31 cellular contexts compared by ENCODE assay signal in the genomic region with DNA sequence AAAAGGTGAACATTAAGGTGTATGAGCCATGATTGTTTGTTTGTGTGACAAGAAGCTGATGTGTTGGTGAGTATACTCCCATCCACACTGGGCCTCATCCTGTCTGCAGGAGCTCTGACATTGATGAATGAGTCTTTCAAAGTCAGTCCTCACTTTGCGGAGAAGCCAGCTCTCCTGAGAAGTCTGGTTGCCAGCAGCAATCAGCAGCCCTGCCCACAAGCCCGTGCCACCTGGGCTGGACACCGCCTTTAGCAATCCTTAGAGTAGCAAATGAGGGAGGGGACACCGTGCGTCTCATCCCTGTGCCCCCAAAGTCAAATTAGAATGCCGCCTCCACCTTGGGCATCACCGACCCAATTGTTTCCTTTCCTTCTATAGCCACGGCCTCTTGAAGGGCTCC.
"Had no signal": no experiment of that assay in that cellular context is flagged by ENCODE, and none has a peak within 500 bp of the region (broad histone marks: within the 10 kb centered on the region; RNA-seq: fewer than 3 reads in every experiment).

No MANE protein-coding gene starts in this region.

- H3K27me3 ChIP-seq: cardiac muscle cell, colonic mucosa, heart right ventricle had no signal

- H3K27ac Mint-ChIP-seq: activated CD4-positive, alpha-beta memory T cell treated with anti-CD3 and anti-CD28 coated beads, Interleukin-2, amount 10 ng/mL, durations not matched to agents 7 days and 5 days; activated CD4-positive, alpha-beta T cell treated with anti-CD3 and anti-CD28 coated beads, Interleukin-2, amount 10 ng/mL, durations not matched to agents 7 days and 5 days; activated naive CD4-positive, alpha-beta T cell treated with anti-CD3 and anti-CD28 coated beads, Interleukin-2, amount 10 ng/mL, durations not matched to agents 7 days and 5 days; activated naive CD8-positive, alpha-beta T cell; activated T-cell treated with anti-CD3 and anti-CD28 coated beads, Interleukin-2, amount 50 U/mL, for 24 hours; activated T-cell treated with anti-CD3 and anti-CD28 coated beads, Interleukin-2, amount 50 U/mL, for 72 hours; T-helper 17 cell; T-helper 2 cell treated with Interferon-gamma antibody and Interleukin-4, amounts not matched to agents 5 μg/mL and 100 μg/mL, for 36 hours had no signal

- H3K4me3 ChIP-seq: breast epithelium, cardiac muscle cell, colonic mucosa, esophagus muscularis mucosa, gastroesophageal sphincter, heart right ventricle had no signal

- DNase-seq: activated CD4-positive, alpha-beta memory T cell treated with anti-CD3 and anti-CD28 coated beads, Interleukin-2, amount 10 ng/mL, durations not matched to agents 7 days and 5 days; activated CD4-positive, alpha-beta T cell treated with anti-CD3 and anti-CD28 coated beads for 4 hours; activated CD4-positive, alpha-beta T cell treated with anti-CD3 and anti-CD28 coated beads, Interleukin-2, amount 10 ng/mL, durations not matched to agents 7 days and 5 days; activated CD4-positive, alpha-beta T cell treated with anti-CD3 and anti-CD28 coated beads, Interleukin-2, amount 50 U/mL, for 4 hours; activated CD4-positive, CD25-positive, alpha-beta regulatory T cell; activated CD4-positive, CD25-positive, alpha-beta regulatory T cell treated with anti-CD3 and anti-CD28 coated beads, Interleukin-2, amount 50 U/mL, for 72 hours; activated CD8-positive, alpha-beta memory T cell treated with anti-CD3 and anti-CD28 coated beads, Interleukin-2, amount 50 U/mL, for 48 hours; activated gamma-delta T cell; activated naive CD4-positive, alpha-beta T cell; activated naive CD4-positive, alpha-beta T cell treated with anti-CD3 and anti-CD28 coated beads, Interleukin-2, amount 10 ng/mL, durations not matched to agents 7 days and 5 days; activated T-cell treated with anti-CD3 and anti-CD28 coated beads for 4 hours; activated T-cell treated with anti-CD3 and anti-CD28 coated beads, Interleukin-2, amount 50 U/mL, for 24 hours; activated T-cell treated with anti-CD3 and anti-CD28 coated beads, Interleukin-2, amount 50 U/mL, for 72 hours; amniotic stem cell; anterior cingulate cortex; central memory CD4-positive, alpha-beta T cell; cerebellar nuclear complex; colonic mucosa; effector CD8-positive, alpha-beta T cell; foreskin melanocyte; heart right ventricle; T-helper 1 cell; T-helper 17 cell; T1000 had no signal

- ATAC-seq: activated T-cell treated with anti-CD3 and anti-CD28 coated beads, Interleukin-2, amount 50 U/mL, for 72 hours; gastroesophageal sphincter; heart right ventricle; T-helper 17 cell had no signal

- H3K27me3 Mint-ChIP-seq: activated naive CD8-positive, alpha-beta T cell had no signal

- H3K27ac ChIP-seq: breast epithelium, cardiac muscle cell, epithelial cell of prostate, esophagus muscularis mucosa, gastroesophageal sphincter, heart right ventricle had no signal

- H3K4me1 ChIP-seq: breast epithelium, esophagus muscularis mucosa, gastroesophageal sphincter had no signal

- H3K4me1 Mint-ChIP-seq: activated CD4-positive, alpha-beta memory T cell treated with anti-CD3 and anti-CD28 coated beads, Interleukin-2, amount 10 ng/mL, durations not matched to agents 7 days and 5 days; activated CD4-positive, alpha-beta T cell treated with anti-CD3 and anti-CD28 coated beads, Interleukin-2, amount 10 ng/mL, durations not matched to agents 7 days and 5 days; activated naive CD4-positive, alpha-beta T cell treated with anti-CD3 and anti-CD28 coated beads, Interleukin-2, amount 10 ng/mL, durations not matched to agents 7 days and 5 days; T-helper 17 cell had no signal

- H3K36me3 ChIP-seq: breast epithelium, cardiac muscle cell, colonic mucosa, esophagus muscularis mucosa, gastroesophageal sphincter, heart right ventricle had no signal

- H3K36me3 Mint-ChIP-seq: activated naive CD4-positive, alpha-beta T cell treated with anti-CD3 and anti-CD28 coated beads, Interleukin-2, amount 10 ng/mL, durations not matched to agents 7 days and 5 days; activated naive CD8-positive, alpha-beta T cell had no signal

- H3K9me3 ChIP-seq: breast epithelium, colonic mucosa, esophagus muscularis mucosa, gastroesophageal sphincter, heart right ventricle had no signal

- H3K4me3 Mint-ChIP-seq: activated CD4-positive, alpha-beta memory T cell treated with anti-CD3 and anti-CD28 coated beads, Interleukin-2, amount 10 ng/mL, durations not matched to agents 7 days and 5 days; activated CD4-positive, alpha-beta T cell treated with anti-CD3 and anti-CD28 coated beads, Interleukin-2, amount 10 ng/mL, durations not matched to agents 7 days and 5 days; activated naive CD4-positive, alpha-beta T cell treated with anti-CD3 and anti-CD28 coated beads, Interleukin-2, amount 10 ng/mL, durations not matched to agents 7 days and 5 days; activated naive CD8-positive, alpha-beta T cell; activated T-cell treated with anti-CD3 and anti-CD28 coated beads, Interleukin-2, amount 50 U/mL, for 24 hours; activated T-cell treated with anti-CD3 and anti-CD28 coated beads, Interleukin-2, amount 50 U/mL, for 72 hours; T-helper 17 cell; T-helper 2 cell treated with Interferon-gamma antibody and Interleukin-4, amounts not matched to agents 5 μg/mL and 100 μg/mL, for 36 hours had no signal

- H3K9me3 Mint-ChIP-seq: activated CD4-positive, alpha-beta memory T cell treated with anti-CD3 and anti-CD28 coated beads, Interleukin-2, amount 10 ng/mL, durations not matched to agents 7 days and 5 days; activated CD4-positive, alpha-beta T cell treated with anti-CD3 and anti-CD28 coated beads, Interleukin-2, amount 10 ng/mL, durations not matched to agents 7 days and 5 days; activated naive CD4-positive, alpha-beta T cell treated with anti-CD3 and anti-CD28 coated beads, Interleukin-2, amount 10 ng/mL, durations not matched to agents 7 days and 5 days; activated T-cell treated with anti-CD3 and anti-CD28 coated beads, Interleukin-2, amount 50 U/mL, for 24 hours; activated T-cell treated with anti-CD3 and anti-CD28 coated beads, Interleukin-2, amount 50 U/mL, for 72 hours; T-helper 2 cell treated with Interferon-gamma antibody and Interleukin-4, amounts not matched to agents 5 μg/mL and 100 μg/mL, for 36 hours had no signal
